In the genomic region with DNA sequence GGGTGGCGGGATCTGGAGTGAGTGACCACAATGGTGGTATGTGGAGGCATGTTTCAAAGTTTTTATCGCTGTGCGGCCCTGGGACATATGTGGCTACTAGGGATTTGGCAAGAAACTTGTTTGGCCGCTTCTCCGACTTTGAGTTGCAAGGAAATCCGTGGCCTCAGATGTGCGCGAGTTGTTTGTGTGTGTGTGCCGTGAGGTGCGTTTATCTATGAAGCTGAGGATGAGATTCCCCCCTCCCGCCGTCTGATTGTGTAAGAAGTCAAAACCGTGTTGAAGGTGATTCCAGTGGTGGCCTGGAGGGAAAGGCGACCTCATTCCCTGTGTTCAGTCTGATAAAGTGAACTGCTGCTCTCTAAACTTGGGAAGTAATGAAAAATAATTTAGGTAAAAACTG, we compare ENCODE assay signal across 8 cellular contexts. TPM values are rescaled to one million over a fixed set of nuclear protein-coding genes. Genes with fewer than 3 reads are reported as not detected.
DNase-seq lines count a peak whose midpoint lies in the region; ATAC-seq and TF ChIP-seq lines count a peak whose summit lies in the region.

No MANE protein-coding gene starts in this region.

- CTCF ChIA-PET in GM10248 (lab: Yijun Ruan, JAX), result interaction anchor here (0.6 to 3.8 kb wide), 7 partner anchors 10 to 117 kb away, joined by 3 to 14 read pairs (median 7); no protein-coding TSS in a partner anchor

- DNase-seq in EH (ENCODE audit: low read depth), result peak; percentile 40
- DNase-seq in NB4 (ENCODE audit: low read depth), result peak; percentile 53
- DNase-seq in choroid plexus epithelial cell (ENCODE audit: low read depth), result peak; percentile 41
- no peak for DNase-seq in iPS-NIHi7 (ENCODE audit: extremely low spot score)
- DNase-seq in NK-92 (lab: John Stamatoyannopoulos, UW; ENCODE audit: unreplicated experiment), result no peak
- no peak for DNase-seq in GM10248 (ENCODE audit: extremely low spot score)

- 4% methylated on average over 4 of the region's 14 CpGs; no CpG with 5 or more reads in 1 of the 2 experiments for WGBS in mesodermal cell (ENCODE audit: insufficient coverage in 2 of 2), 2 experiments

- no peak for ATAC-seq in GM18907 (IDR thresholded peaks at IDR 0.05; ENCODE audit: unreplicated experiment)

- H3K9me3 ChIP-seq in mesodermal cell (ENCODE audit: control insufficient read depth, low read length), result no peaks in the 10 kb centered on the region

- peaks cover 4% of the 10 kb centered on the region for H3K4me1 ChIP-seq in mesodermal cell (ENCODE audit: control insufficient read depth, insufficient read depth, low read length, poor library complexity, severe bottlenecking)

- TF ChIP-seq CTCF in NB4 (IDR thresholded peaks at IDR 0.05; ENCODE audit: low read depth, low read length) (no peak), choroid plexus epithelial cell (conservative IDR thresholded peaks at IDR 0.05; ENCODE audit: low read depth, low read length) (no peak), GM10248 (IDR thresholded peaks at IDR 0.05; ENCODE audit: control extremely low read depth, extremely low read depth, low read depth, missing control alignments) (no peak)

- H3K4me3 ChIP-seq in NB4 (ENCODE audit: low read depth, low read length), result peak overlapping the region; percentile 77
- peak overlapping the region; percentile 71 for H3K4me3 ChIP-seq in choroid plexus epithelial cell (ENCODE audit: low read depth, low read length)
- peak overlapping the region; percentile 59 for H3K4me3 ChIP-seq in mesodermal cell (ENCODE audit: extremely low read depth, insufficient read depth, low read length, poor library complexity, severe bottlenecking)

- H3K27ac ChIP-seq in mesodermal cell (ENCODE audit: low read depth, low read length, severe bottlenecking), result peak overlapping the region; percentile 16

- TF ChIP-seq POLR2A in NB4 (IDR thresholded peaks at IDR 0.05; ENCODE audit: extremely low read depth, insufficient read length), result no peak

- POLR2A ChIA-PET in GM10248 (lab: Yijun Ruan, JAX), result no interaction called here

- no peaks in the 10 kb centered on the region for H3K36me3 ChIP-seq in mesodermal cell (ENCODE audit: control insufficient read depth, insufficient read depth, low read length)

RNA-seq across cellular contexts. Expression of gene JADE3, which starts 1.5 kb away (rescaled TPM):
- 13.5 TPM for polyA plus RNA-seq in mesodermal cell (2013, experiment 1 of 2)
- polyA plus RNA-seq in mesodermal cell (2013, experiment 2 of 2), result 15.2 TPM

Comparison
In these comparisons a context has a peak if more than half of its experiments do, and no peak if none do; other contexts are left out.
1. DNase-seq: peak in EH (single experiment), NB4 (single experiment) and choroid plexus epithelial cell (single experiment); none in iPS-NIHi7 (single experiment), NK-92 (single experiment) and GM10248 (single experiment).
2. Peak in every context shown above with its lines, with median percentiles within 50 percentile points of each other: H3K4me3 ChIP-seq.